In the genomic region with DNA sequence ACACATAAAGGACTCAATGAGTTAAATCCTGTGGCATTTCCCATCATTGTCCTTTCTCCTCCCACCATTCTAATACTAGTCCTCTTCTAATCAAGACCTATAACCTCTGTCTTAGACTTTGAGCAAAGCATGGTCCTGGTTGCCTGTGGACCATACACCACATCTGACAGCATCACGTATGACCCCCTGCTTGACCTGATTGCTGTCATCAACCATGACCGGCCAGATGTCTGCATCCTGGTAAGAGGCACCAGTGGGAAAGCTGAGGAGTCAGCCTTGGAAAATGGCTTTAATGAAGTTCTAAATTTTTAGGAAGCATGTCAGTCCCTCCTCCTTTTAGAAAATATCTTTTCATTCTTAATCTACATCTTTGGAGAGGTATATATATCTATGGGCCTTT, we compare ENCODE assay signal across 25 cellular contexts. TPM values are rescaled to one million over a fixed set of nuclear protein-coding genes. Genes with fewer than 3 reads are reported as not detected.
DNase-seq lines count a peak whose midpoint lies in the region; ATAC-seq and TF ChIP-seq lines count a peak whose summit lies in the region.
"Had no signal": no experiment of that assay in that cellular context is flagged by ENCODE, and none has a peak within 500 bp of the region (broad histone marks: within the 10 kb centered on the region; RNA-seq: fewer than 3 reads in every experiment).

No MANE protein-coding gene starts in this region.

- H3K27ac ChIP-seq in CD4-positive, CD25-positive, alpha-beta regulatory T cell (ENCODE audit: insufficient read depth, low read length, poor library complexity, severe bottlenecking) = no peak overlapping the region
- H3K27ac ChIP-seq in RWPE1 (peak overlapping the region; percentile 66), fibroblast of lung (ENCODE audit: insufficient read depth, low read length) (peak overlapping the region; percentile 10), temporal lobe (ENCODE audit: low read depth, low read length) (peak overlapping the region; percentile 27)
- H3K27ac ChIP-seq: A549, HL-60, SJSA1 had no signal

- H3K4me2 ChIP-seq in fibroblast of lung (ENCODE audit: extremely low read depth, insufficient read depth, low read length) = no peak overlapping the region
- H3K4me2 ChIP-seq: A549, GM23338 had no signal

- H2AFZ ChIP-seq in fibroblast of lung (ENCODE audit: low read length) = no peak overlapping the region
- H2AFZ ChIP-seq: GM23338 had no signal

- no peak overlapping the region for H3K4me3 ChIP-seq in CD4-positive, CD25-positive, alpha-beta regulatory T cell (ENCODE audit: low read depth, low read length)
- H3K4me3 ChIP-seq in fibroblast of lung (replicated peaks in 1 of 4; ENCODE audit: control extremely low read depth in 1 of 4, insufficient read depth in 1 of 4, low read depth in 3 of 4, low read length in 4 of 4) = no peak overlapping the region
- H3K4me3 ChIP-seq: A549, GM23338, HAP-1, SJSA1 had no signal

- DNase-seq in CD4-positive, CD25-positive, alpha-beta regulatory T cell = no peak
- no peak for DNase-seq in RWPE1 (ENCODE audit: low spot score)
- no peak for DNase-seq in fibroblast of lung (ENCODE audit: low read depth in 2 of 2)
- DNase-seq in head of caudate nucleus = no peak
- DNase-seq in activated effector memory CD4-positive, alpha-beta T cell treated with anti-CD3 and anti-CD28 coated beads, Interleukin-2, amount 50 U/mL, for 16 hours = no peak
- DNase-seq in NCI-H2227 (lab: John Stamatoyannopoulos, UW; ENCODE audit: unreplicated experiment) = no peak
- DNase-seq: BE2C; Calu3; CD8-positive, alpha-beta T cell; GDM1; KBM-7; NCI-H1092 treated with DMSO at 0.1 percent for 48 hours; NCI-H1436 treated with DMSO at 0.1 percent for 48 hours; NCI-H1930; NCI-H2227 treated with DMSO at 0.1 percent for 48 hours; NCI-H510A; NCI-H774; NK-92 treated with Interleukin-12 subunit alpha and Interleukin-12 subunit beta, amount 100 ng/mL, for 24 hours had no signal

- TF ChIP-seq CTCF in RWPE1 (conservative IDR thresholded peaks at IDR 0.05; ENCODE audit: low read depth) (no peak), fibroblast of lung (conservative IDR thresholded peaks at IDR 0.05 in 1 of 2, IDR thresholded peaks at IDR 0.05 in 1 of 2; ENCODE audit: low read depth in 1 of 2, low read length in 2 of 2) (no peak)

- no peaks in the 10 kb centered on the region for H3K27me3 Mint-ChIP-seq in CD4-positive, CD25-positive, alpha-beta regulatory T cell

- no peaks in the 10 kb centered on the region for H3K4me1 ChIP-seq in CD4-positive, CD25-positive, alpha-beta regulatory T cell (ENCODE audit: control insufficient read depth, insufficient read depth, low read length, poor library complexity, severe bottlenecking)
- H3K4me1 ChIP-seq in fibroblast of lung (ENCODE audit: control insufficient read depth, extremely low read depth, insufficient read depth, low read length) = peaks cover 24% of the 10 kb centered on the region
- H3K4me1 ChIP-seq: HAP-1 had no signal

- H4K20me1 ChIP-seq in fibroblast of lung (ENCODE audit: control insufficient read depth, extremely low read depth, insufficient read depth, low read length) = no peaks in the 10 kb centered on the region

- H3K4me3 Mint-ChIP-seq in CD4-positive, CD25-positive, alpha-beta regulatory T cell = no peak overlapping the region
- H3K4me3 Mint-ChIP-seq: CD8-positive, alpha-beta T cell; GM23338 had no signal

- no peaks in the 10 kb centered on the region for H3K9me3 ChIP-seq in CD4-positive, CD25-positive, alpha-beta regulatory T cell (ENCODE audit: control insufficient read depth in 2 of 2, low read length in 2 of 2)
- no peaks in the 10 kb centered on the region for H3K9me3 ChIP-seq in fibroblast of lung (ENCODE audit: control insufficient read depth, insufficient read depth, low read depth, low read length)
- H3K9me3 ChIP-seq: A549, BE2C, HAP-1, SJSA1 had no signal

- H3K36me3 Mint-ChIP-seq in CD4-positive, CD25-positive, alpha-beta regulatory T cell = peaks cover 38% of the 10 kb centered on the region

- peak overlapping the region in 2 of 3 donors; percentile 40 to 77 for H3K27ac Mint-ChIP-seq in CD4-positive, CD25-positive, alpha-beta regulatory T cell
- H3K27ac Mint-ChIP-seq: CD8-positive, alpha-beta T cell; GM23338 had no signal

- H3K4me1 Mint-ChIP-seq in CD4-positive, CD25-positive, alpha-beta regulatory T cell = peaks cover 0 to 1% (median 0%) of the 10 kb centered on the region in 4 donors

- peaks cover 53% of the 10 kb centered on the region for H3K36me3 ChIP-seq in CD4-positive, CD25-positive, alpha-beta regulatory T cell (ENCODE audit: control insufficient read depth, insufficient read depth, low read length)
- peaks cover 2% of the 10 kb centered on the region for H3K36me3 ChIP-seq in fibroblast of lung (ENCODE audit: control insufficient read depth, insufficient read depth, low read length)

- no peak overlapping the region for H3K9ac ChIP-seq in fibroblast of lung (ENCODE audit: insufficient read depth, low read length)

- intact Hi-C loops in head of caudate nucleus (cut with DNase I) = no loop called here

- POLR2A ChIA-PET in RWPE1 (lab: Yijun Ruan, JAX; ENCODE audit: low non-redundant PET) = no interaction called here

- no peaks in the 10 kb centered on the region for H3K79me2 ChIP-seq in fibroblast of lung (ENCODE audit: control insufficient read depth, insufficient read depth, low read length)

- no peak for ATAC-seq in CD4-positive, CD25-positive, alpha-beta regulatory T cell (ENCODE audit: low read depth in 2 of 2)
- ATAC-seq: A549; CD8-positive, alpha-beta T cell; GM23338; HepG2 had no signal

- H3K27me3 ChIP-seq in CD4-positive, CD25-positive, alpha-beta regulatory T cell (ENCODE audit: control insufficient read depth, insufficient read depth, low read length) = no peaks in the 10 kb centered on the region
- H3K27me3 ChIP-seq in fibroblast of lung (ENCODE audit: control insufficient read depth, insufficient read depth, low read length) = no peaks in the 10 kb centered on the region
- H3K27me3 ChIP-seq: BE2C, SJSA1 had no signal

- CTCF ChIA-PET in RWPE1 (lab: Yijun Ruan, JAX) = interaction anchor here (1.0 kb wide), 1 partner anchor 13 kb away, joined by 3 read pairs; no protein-coding TSS in a partner anchor

- H3K9me3 Mint-ChIP-seq in CD4-positive, CD25-positive, alpha-beta regulatory T cell = no peaks in the 10 kb centered on the region
- H3K9me3 Mint-ChIP-seq: CD8-positive, alpha-beta T cell; GM23338 had no signal

RNA-seq across cellular contexts. Expression of a gene that starts 25.8 kb away (rescaled TPM):
- 25.7 TPM for total RNA-seq in CD4-positive, CD25-positive, alpha-beta regulatory T cell
- 10 to 100 TPM in 3 of 4 donors, 1 to 10 TPM in 1; 8.3 to 13.4 (median 12.8) TPM for polyA plus RNA-seq in CD4-positive, CD25-positive, alpha-beta regulatory T cell
- total RNA-seq in fibroblast of lung (1.0 and 2.8 TPM in 2 replicates), temporal lobe (2.7 TPM)
- polyA plus RNA-seq in fibroblast of lung = 9.8 and 33.6 TPM in 2 replicates
- polyA plus RNA-seq in fibroblast of lung (2012) = 6.7 and 20.1 TPM in 2 replicates
- 14.6 and 53.5 TPM in 2 replicates for polyA minus RNA-seq in fibroblast of lung (ENCODE audit: low replicate concordance)

RNA-seq across cellular contexts. Expression of a gene that starts 27.1 kb away (rescaled TPM):
- 1.9 TPM for total RNA-seq in CD4-positive, CD25-positive, alpha-beta regulatory T cell
- not detected for polyA plus RNA-seq in CD4-positive, CD25-positive, alpha-beta regulatory T cell
- 12.3 and 25.6 TPM in 2 replicates for total RNA-seq in fibroblast of lung
- polyA plus RNA-seq in fibroblast of lung = 31.7 and 48.4 TPM in 2 replicates
- polyA plus RNA-seq in fibroblast of lung (2012) = 56.1 and 78.8 TPM in 2 replicates
- 164 and 172 TPM in 2 replicates for polyA minus RNA-seq in fibroblast of lung (ENCODE audit: low replicate concordance)
- total RNA-seq in temporal lobe = 2.7 TPM

RNA-seq across cellular contexts. Expression of a gene that starts 46.1 kb away (rescaled TPM):
- 67.0 TPM for total RNA-seq in CD4-positive, CD25-positive, alpha-beta regulatory T cell
- polyA plus RNA-seq in CD4-positive, CD25-positive, alpha-beta regulatory T cell = 10 to 100 TPM; 70.3 to 81.4 (median 74.9) TPM
- total RNA-seq in fibroblast of lung = 37.5 and 42.9 TPM in 2 replicates
- 55.1 and 76.4 TPM in 2 replicates for polyA plus RNA-seq in fibroblast of lung
- polyA plus RNA-seq in fibroblast of lung (2012) = 38.3 and 46.3 TPM in 2 replicates
- polyA minus RNA-seq in fibroblast of lung (ENCODE audit: low replicate concordance) = 95.3 and 148 TPM in 2 replicates
- total RNA-seq in temporal lobe = 25.3 TPM
